Comparison of ENCODE assay signal across 25 cellular contexts in genomic region chr2:206063635-206064034, GRCh38.
"Had no signal": no experiment of that assay in that cellular context is flagged by ENCODE, and none has a peak within 500 bp of the region (broad histone marks: within the 10 kb centered on the region; RNA-seq: fewer than 3 reads in every experiment).

No MANE protein-coding gene starts in this region.

- H3K27me3 Mint-ChIP-seq: natural killer cell treated with Interleukin-12 subunit alpha and Interleukin-12 subunit beta and Interleukin-15 and Interleukin-18, amount 100 ng/mL, for 72 hours had no signal

- H3K4me3 ChIP-seq: adrenal gland, body of pancreas, colonic mucosa, gastrocnemius medialis, left lung, lower lobe of right lung, mucosa of descending colon, testis, transverse colon had no signal

- H3K27ac Mint-ChIP-seq: activated T-helper 1 cell treated with anti-CD3 and anti-CD28 coated beads, Interleukin-12 subunit alpha, Interleukin-12 subunit beta, Interleukin-2, Interleukin-4 antibody, amounts not matched to agents 30 ng/mL and 10 ng/mL and 1 ng/mL, durations not matched to agents 14 hours and 24 hours and 36 hours had no signal

- H3K4me3 Mint-ChIP-seq: activated T-helper 1 cell treated with anti-CD3 and anti-CD28 coated beads, Interleukin-12 subunit alpha, Interleukin-12 subunit beta, Interleukin-2, Interleukin-4 antibody, amounts not matched to agents 30 ng/mL and 10 ng/mL and 1 ng/mL, durations not matched to agents 14 hours and 24 hours and 36 hours; natural killer cell treated with Interleukin-12 subunit alpha and Interleukin-12 subunit beta and Interleukin-15 and Interleukin-18, amount 100 ng/mL, for 72 hours had no signal

- ATAC-seq: body of pancreas; gastrocnemius medialis; left lung; lower lobe of right lung; mucosa of descending colon; right cardiac atrium; stimulated activated naive CD8-positive, alpha-beta T cell treated with anti-CD3 and anti-CD28 coated beads, Interleukin-15, Interleukin-2, amounts not matched to agents 100 U/mL and 50 U/mL, for 24 hours had no signal

- H3K9me3 Mint-ChIP-seq: activated T-helper 1 cell treated with anti-CD3 and anti-CD28 coated beads, Interleukin-12 subunit alpha, Interleukin-12 subunit beta, Interleukin-2, Interleukin-4 antibody, amounts not matched to agents 30 ng/mL and 10 ng/mL and 1 ng/mL, durations not matched to agents 14 hours and 24 hours and 36 hours; natural killer cell treated with Interleukin-12 subunit alpha and Interleukin-12 subunit beta and Interleukin-15 and Interleukin-18, amount 100 ng/mL, for 72 hours had no signal

- H3K27ac ChIP-seq: adrenal gland, body of pancreas, colonic mucosa, gastrocnemius medialis, left lung, lower lobe of right lung, testis, transverse colon had no signal

- H3K27me3 ChIP-seq: adrenal gland, body of pancreas, colonic mucosa, gastrocnemius medialis, left lung, testis, transverse colon had no signal

- DNase-seq: activated CD4-positive, alpha-beta T cell treated with anti-CD3 and anti-CD28 coated beads for 1 hour; activated CD8-positive, alpha-beta memory T cell treated with anti-CD3 and anti-CD28 coated beads for 24 hours; activated CD8-positive, alpha-beta memory T cell treated with anti-CD3 and anti-CD28 coated beads, Interleukin-2, amount 50 U/mL, for 4 hours; activated gamma-delta T cell treated with Interleukin-2 at 50 U/mL for 16 hours; activated naive CD4-positive, alpha-beta T cell treated with anti-CD3 and anti-CD28 coated beads, Interleukin-2, amount 50 U/mL, for 16 hours; activated T-cell treated with anti-CD3 and anti-CD28 coated beads, Interleukin-2, amount 50 U/mL, for 1 hour; adrenal gland; aorta; body of pancreas; colonic mucosa; effector memory CD4-positive, alpha-beta T cell; gastrocnemius medialis; glutamatergic neuron; left lung; lower lobe of right lung; mucosa of descending colon; posterior cingulate gyrus; right cardiac atrium; stimulated activated CD4-positive, alpha-beta T cell treated with anti-CD3 and anti-CD28 coated beads, Interleukin-15, amount 100 ng/mL, for 24 hours; stimulated activated CD4-positive, alpha-beta T cell treated with anti-CD3 and anti-CD28 coated beads, Interleukin-2, amount 100 ng/mL, for 24 hours; stimulated activated naive CD8-positive, alpha-beta T cell treated with anti-CD3 and anti-CD28 coated beads, Interleukin-15, Interleukin-2, amounts not matched to agents 100 U/mL and 50 U/mL, for 24 hours; testis; transverse colon had no signal
